11 cellular contexts compared by ENCODE assay signal in the genomic region with DNA sequence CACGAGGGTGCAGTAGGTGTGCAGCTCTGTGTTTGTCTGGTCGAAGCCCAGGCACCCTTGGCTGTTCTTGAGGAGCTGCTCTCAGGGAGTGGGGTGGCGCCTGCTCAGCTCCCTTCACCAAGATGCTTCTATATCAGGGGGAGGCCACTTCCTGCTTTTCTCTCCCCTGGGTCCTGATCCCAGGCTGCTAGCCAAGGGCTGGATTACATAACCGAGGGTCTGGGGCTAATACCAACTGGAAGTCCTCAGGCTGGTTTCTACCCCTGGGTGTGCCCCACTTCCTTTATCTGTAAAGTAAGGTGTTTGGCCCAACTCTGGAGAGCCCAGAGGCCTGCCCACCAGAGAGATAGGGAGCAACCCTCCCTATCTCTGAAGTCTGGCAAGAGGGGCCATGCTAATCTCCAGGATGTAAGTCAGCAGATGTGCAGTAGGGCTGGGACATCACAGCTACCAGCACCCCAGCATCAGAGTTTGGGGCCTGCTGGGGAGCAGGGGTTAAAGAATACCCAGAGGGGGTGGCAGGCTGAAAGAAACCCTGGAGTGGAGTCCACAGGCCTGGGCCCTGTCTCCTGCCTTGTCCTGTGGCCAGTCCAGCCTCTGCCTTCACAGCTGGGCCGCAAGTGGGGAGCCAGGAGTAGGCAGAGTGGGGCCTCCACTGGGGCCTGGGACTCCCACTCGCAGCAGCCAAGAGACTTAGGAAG. TPM values are rescaled to one million over a fixed set of nuclear protein-coding genes. Genes with fewer than 3 reads are reported as not detected.
DNase-seq lines count a peak whose midpoint lies in the region; ATAC-seq and TF ChIP-seq lines count a peak whose summit lies in the region.
"Had no signal": no experiment of that assay in that cellular context is flagged by ENCODE, and none has a peak within 500 bp of the region (broad histone marks: within the 10 kb centered on the region; RNA-seq: fewer than 3 reads in every experiment).

No MANE protein-coding gene starts in this region.

- POLR2A ChIA-PET in MCF 10A (lab: Yijun Ruan, JAX), result interaction anchor here (0.8 to 4.5 kb wide), 5 partner anchors 12 to 29 kb away, joined by 3 to 60 read pairs (median 5); a partner anchor contains a TSS

- H3K4me3 ChIP-seq in HL-60 (replicated peaks; ENCODE audit: insufficient read depth, low read length), result no peak overlapping the region
- H3K4me3 ChIP-seq in left ventricle myocardium inferior, result peak overlapping the region; percentile 69
- H3K4me3 ChIP-seq in skeletal muscle tissue (ENCODE audit: low read length in 3 of 3), result no peak overlapping the region
- H3K4me3 ChIP-seq in testis, result no peak overlapping the region
- H3K4me3 ChIP-seq: prostate gland had no signal

- H3K9me3 Mint-ChIP-seq in MCF 10A (ENCODE audit: unreplicated experiment), result no peaks in the 10 kb centered on the region

- H3K4me3 Mint-ChIP-seq in MCF 10A (ENCODE audit: unreplicated experiment), result no peak overlapping the region

- peak; percentile 59 to 81 for DNase-seq in HL-60 (ENCODE audit: low read depth in 1 of 2, low spot score in 1 of 2)
- DNase-seq in SKM-1 (lab: John Stamatoyannopoulos, UW; ENCODE audit: unreplicated experiment), result peak; percentile 45
- DNase-seq in left ventricle myocardium inferior, result peak; percentile 68
- DNase-seq in foreskin melanocyte, result no peak
- DNase-seq in MCF 10A (ENCODE audit: unreplicated experiment), result no peak
- no peak for DNase-seq in testis
- DNase-seq: effector CD8-positive, alpha-beta T cell; T-helper 9 cell had no signal

- H3K27me3 ChIP-seq in HL-60 (ENCODE audit: insufficient read depth, poor library complexity, severe bottlenecking) (no peaks in the 10 kb centered on the region), left ventricle myocardium inferior (ENCODE audit: low read depth) (no peaks in the 10 kb centered on the region), skeletal muscle tissue (ENCODE audit: control insufficient read depth in 3 of 3, insufficient read depth in 3 of 3, low read length in 3 of 3) (no peaks in the 10 kb centered on the region), testis (no peaks in the 10 kb centered on the region)

- no peak for ATAC-seq in GM19467 (IDR thresholded peaks at IDR 0.05; ENCODE audit: unreplicated experiment)

- H3K9me3 ChIP-seq in left ventricle myocardium inferior (replicated peaks) (no peaks in the 10 kb centered on the region), skeletal muscle tissue (ENCODE audit: control insufficient read depth in 3 of 3, low read length in 3 of 3) (no peaks in the 10 kb centered on the region), testis (no peaks in the 10 kb centered on the region)
- H3K9me3 ChIP-seq: prostate gland had no signal

- H3K4me1 ChIP-seq in left ventricle myocardium inferior (peaks cover 64% of the 10 kb centered on the region), skeletal muscle tissue (ENCODE audit: control insufficient read depth in 3 of 3, insufficient read depth in 3 of 3, low read length in 3 of 3) (peaks cover 49 to 52% (median 52%) of the 10 kb centered on the region in 3 donors), testis (peaks cover 16% of the 10 kb centered on the region)

- no peak overlapping the region for H3K27ac Mint-ChIP-seq in MCF 10A (ENCODE audit: low read depth, unreplicated experiment)

- peaks cover 7% of the 10 kb centered on the region for H3K36me3 Mint-ChIP-seq in MCF 10A (ENCODE audit: insufficient read depth, unreplicated experiment)

- peak overlapping the region in 2 of 3 donors; percentile 51 to 57 for H3K9ac ChIP-seq in skeletal muscle tissue (ENCODE audit: low read depth in 1 of 3, low read length in 3 of 3)

- intact Hi-C loops in left ventricle myocardium inferior (cut with micrococcal nuclease), result no loop called here
- intact Hi-C loops in MCF 10A (cut with micrococcal nuclease), result no loop called here
- intact Hi-C loops in testis (cut with DNase I; ENCODE audit: low total_unique reads), result no loop called here

- CTCF ChIA-PET in MCF 10A (lab: Yijun Ruan, JAX), result interaction anchor here (0.7 to 4.4 kb wide), 7 partner anchors 10 to 466 kb away, joined by 3 to 28 read pairs (median 4); no protein-coding TSS in a partner anchor

- H3K27ac ChIP-seq in HL-60 (replicated peaks) (peak overlapping the region; percentile 38), left ventricle myocardium inferior (replicated peaks) (peak overlapping the region; percentile 89), skeletal muscle tissue (ENCODE audit: low read depth, low read length) (peak overlapping the region; percentile 65), testis (no peak overlapping the region)

- H3K36me3 ChIP-seq in left ventricle myocardium inferior, result peaks cover 24% of the 10 kb centered on the region
- H3K36me3 ChIP-seq in skeletal muscle tissue (ENCODE audit: control insufficient read depth in 3 of 3, insufficient read depth in 3 of 3, low read length in 3 of 3), result peaks cover 16 to 21% (median 20%) of the 10 kb centered on the region in 3 donors
- no peaks in the 10 kb centered on the region for H3K36me3 ChIP-seq in testis (ENCODE audit: low read depth, missing control alignments)
- H3K36me3 ChIP-seq: prostate gland had no signal

- no peak for TF ChIP-seq POLR2A in testis (IDR thresholded peaks at IDR 0.05)

- WGBS in testis, 2 donors, result 42 to 65% methylated on average over 6 of the region's 6 CpGs

- peaks cover 25% of the 10 kb centered on the region for H3K4me1 Mint-ChIP-seq in MCF 10A (ENCODE audit: insufficient read depth, unreplicated experiment)

- no peak for TF ChIP-seq CTCF in HL-60 (IDR thresholded peaks at IDR 0.05; ENCODE audit: insufficient read depth, low read length)
- TF ChIP-seq CTCF in left ventricle myocardium inferior (IDR thresholded peaks at IDR 0.05; ENCODE audit: borderline replicate concordance), result no peak
- no peak for TF ChIP-seq CTCF in MCF 10A (IDR thresholded peaks at IDR 0.05; ENCODE audit: unreplicated experiment)
- TF ChIP-seq CTCF in testis (IDR thresholded peaks at IDR 0.05), result no peak

- no TSS peak for BruUV-seq in MCF 10A (replicated peaks; lab: Mats Ljungman, UMichigan)

- H3K27me3 Mint-ChIP-seq in MCF 10A (ENCODE audit: insufficient read depth, unreplicated experiment), result no peaks in the 10 kb centered on the region

RNA-seq across cellular contexts. Expression of a gene that starts 2.1 kb away (rescaled TPM):
- total RNA-seq in left ventricle myocardium inferior, result 66.3 TPM
- 74.6 TPM for total RNA-seq in skeletal muscle tissue
- total RNA-seq in MCF 10A (2022), result 8.2 and 11.6 TPM in 2 replicates
- 10 to 100 TPM; 13.0 to 15.1 TPM for total RNA-seq in testis
- polyA plus RNA-seq in testis (ENCODE audit: insufficient read depth, low read depth, low replicate concordance), result 31.8 TPM

RNA-seq across cellular contexts. Expression of a gene that starts 23.3 kb away (rescaled TPM):
- total RNA-seq in left ventricle myocardium inferior (21.0 TPM), skeletal muscle tissue (24.0 TPM), MCF 10A (2022) (19.2 and 26.5 TPM in 2 replicates), testis (10 to 100 TPM; 18.8 to 19.8 TPM)
- polyA plus RNA-seq in testis (ENCODE audit: insufficient read depth, low read depth, low replicate concordance), result 43.6 TPM

RNA-seq across cellular contexts. Expression of a gene that starts 29.0 kb away (rescaled TPM):
- total RNA-seq in left ventricle myocardium inferior (186 TPM), skeletal muscle tissue (308 TPM), MCF 10A (2022) (281 and 320 TPM in 2 replicates), testis (100 to 1,000 TPM; 155 to 186 TPM)
- polyA plus RNA-seq in testis (ENCODE audit: insufficient read depth, low read depth, low replicate concordance), result 179 TPM

RNA-seq across cellular contexts. Expression of a gene that starts 43.1 kb away (rescaled TPM):
- 44.5 TPM for total RNA-seq in left ventricle myocardium inferior
- total RNA-seq in skeletal muscle tissue, result 30.3 TPM
- 75.3 and 90.1 TPM in 2 replicates for total RNA-seq in MCF 10A (2022)
- total RNA-seq in testis, result 100 to 1,000 TPM in 1 of 2 donors, 10 to 100 TPM in 1; 87.9 to 103 TPM
- polyA plus RNA-seq in testis (ENCODE audit: insufficient read depth, low read depth, low replicate concordance), result 86.8 TPM

Comparison
In these comparisons a context has a peak if more than half of its experiments do, and no peak if none do; other contexts are left out.
1. DNase-seq: peak in HL-60 (2 of 2), SKM-1 (single experiment) and left ventricle myocardium inferior (single experiment); none in foreskin melanocyte (single experiment), MCF 10A (single experiment) and testis (single experiment).
2. H3K27ac ChIP-seq: peak in HL-60 (single experiment), left ventricle myocardium inferior (single experiment) and skeletal muscle tissue (single experiment); none in testis (0 of 2).